Comparison of ENCODE assay signal across 9 cellular contexts in genomic region chr1:151972533-151973270, GRCh38. TPM values are rescaled to one million over a fixed set of nuclear protein-coding genes. Genes with fewer than 3 reads are reported as not detected.
DNase-seq lines count a peak whose midpoint lies in the region; ATAC-seq and TF ChIP-seq lines count a peak whose summit lies in the region.
"Had no signal": no experiment of that assay in that cellular context is flagged by ENCODE, and none has a peak within 500 bp of the region (broad histone marks: within the 10 kb centered on the region; RNA-seq: fewer than 3 reads in every experiment).

No MANE protein-coding gene starts in this region.

- peak; percentile 89 for ATAC-seq in IMR-90 (ENCODE audit: low read depth)
- peak; percentile 50 for ATAC-seq in left ventricle myocardium superior
- ATAC-seq in HG03280 (IDR thresholded peaks at IDR 0.05; ENCODE audit: unreplicated experiment) = no peak

- TF ChIP-seq CTCF in CD14-positive monocyte (IDR thresholded peaks at IDR 0.05) (no peak), IMR-90 (conservative IDR thresholded peaks at IDR 0.05; ENCODE audit: low read depth, low read length) (no peak), lower leg skin (IDR thresholded peaks at IDR 0.05) (no peak)

- H4K5ac ChIP-seq in IMR-90 (ENCODE audit: low read depth, low read length) = no peak overlapping the region

- peak overlapping the region in 1 of 2 donors; percentile 26 for H3K4me3 Mint-ChIP-seq in CD14-positive monocyte
- no peak overlapping the region for H3K4me3 Mint-ChIP-seq in activated T-helper 1 cell treated with anti-CD3 and anti-CD28 coated beads, Interleukin-12 subunit alpha, Interleukin-12 subunit beta, Interleukin-2, Interleukin-4 antibody, amounts not matched to agents 30 ng/mL and 10 ng/mL and 1 ng/mL, durations not matched to agents 14 hours and 24 hours and 36 hours
- H3K4me3 Mint-ChIP-seq: stimulated activated naive CD8-positive, alpha-beta T cell treated with anti-CD3 and anti-CD28 coated beads, Interleukin-15, Interleukin-2, amounts not matched to agents 100 ng/mL and 50 ng/mL, for 24 hours had no signal

- peak; percentile 80 for DNase-seq in CD14-positive monocyte (ENCODE audit: low spot score)
- DNase-seq in IMR-90 = peak; percentile 87
- DNase-seq in activated T-helper 1 cell treated with anti-CD3 and anti-CD28 coated beads, Interleukin-12 subunit alpha, Interleukin-12 subunit beta, Interleukin-2, Interleukin-4 antibody, amounts not matched to agents 30 ng/mL and 10 ng/mL and 1 ng/mL, durations not matched to agents 14 hours and 24 hours and 36 hours (ENCODE audit: low spot score) = peak; percentile 20
- DNase-seq in left ventricle myocardium superior = no peak
- DNase-seq in stromal cell of bone marrow (ENCODE audit: low read depth) = peak; percentile 83
- no peak for DNase-seq in nucleus accumbens (lab: John Stamatoyannopoulos, UW)
- DNase-seq in lower leg skin (ENCODE audit: low spot score in 2 of 2) = no peak

- intact Hi-C loops in CD14-positive monocyte (cut with micrococcal nuclease) = no loop called here
- intact Hi-C loops in IMR-90 (cut with micrococcal nuclease) = no loop called here
- intact Hi-C loops in activated T-helper 1 cell treated with anti-CD3 and anti-CD28 coated beads, Interleukin-12 subunit alpha, Interleukin-12 subunit beta, Interleukin-2, Interleukin-4 antibody, amounts not matched to agents 30 ng/mL and 10 ng/mL and 1 ng/mL, durations not matched to agents 14 hours and 24 hours and 36 hours (cut with micrococcal nuclease) = loop anchor here (1.0 kb wide), 3 partner anchors 12 to 31 kb away; no protein-coding TSS in a partner anchor
- intact Hi-C loops in left ventricle myocardium superior (cut with micrococcal nuclease) = no loop called here
- intact Hi-C loops in lower leg skin (cut with DNase I; ENCODE audit: low total_unique reads) = no loop called here

- no peak overlapping the region for H2BK5ac ChIP-seq in IMR-90 (ENCODE audit: low read depth, low read length, poor library complexity, severe bottlenecking)

- H3K79me1 ChIP-seq in IMR-90 (ENCODE audit: low read depth in 1 of 2, low read length in 2 of 2) = no peaks in the 10 kb centered on the region

- WGBS in IMR-90 (ENCODE audit: extremely low coverage in 2 of 2, insufficient read length in 1 of 2), 2 experiments = 24% methylated on average over 3 of the region's 7 CpGs; no CpG with 5 or more reads in 1 of the 2 experiments
- 8 to 15% methylated on average over 7 of the region's 7 CpGs for WGBS in lower leg skin, 2 donors

- no peak overlapping the region for H2AFZ ChIP-seq in IMR-90 (replicated peaks; ENCODE audit: low read length, poor library complexity)

- H2AK9ac ChIP-seq in IMR-90 (replicated peaks; ENCODE audit: low read depth, low read length, poor library complexity) = no peak overlapping the region

- no peak overlapping the region for H2AK5ac ChIP-seq in IMR-90 (ENCODE audit: low read depth, low read length)

- dilution Hi-C loops in IMR-90 (cut with HindIII; ENCODE audit: low sequenced_read_pairs, unreplicated experiment) = no loop called here

- CTCF ChIA-PET in IMR-90 (lab: Yijun Ruan, JAX) = no interaction called here

- H2BK15ac ChIP-seq in IMR-90 (ENCODE audit: low read depth, low read length) = no peak overlapping the region

- POLR2A ChIA-PET in IMR-90 (lab: Charles Lee; ENCODE audit: unreplicated experiment) = interaction anchor here (0.5 kb wide), 1 partner anchor 10 kb away, joined by 3 read pairs; no protein-coding TSS in a partner anchor

- H3K27me3 ChIP-seq in IMR-90 (ENCODE audit: control insufficient read depth, insufficient read depth, low read length) = no peaks in the 10 kb centered on the region

- H3K9me3 ChIP-seq in IMR-90 (ENCODE audit: control insufficient read depth, insufficient read depth, low read length) = no peaks in the 10 kb centered on the region

- no peak overlapping the region for H4K8ac ChIP-seq in IMR-90 (ENCODE audit: low read depth in 2 of 2, low read length in 2 of 2)

- no peaks in the 10 kb centered on the region; the same call in 1 of the 2 replicates for H3K4me1 ChIP-seq in IMR-90 (ENCODE audit: control insufficient read depth, insufficient read depth, low read length)

- no peak overlapping the region for H3K4ac ChIP-seq in IMR-90 (ENCODE audit: low read depth, low read length)

- no peaks in the 10 kb centered on the region for H3K9me3 Mint-ChIP-seq in CD14-positive monocyte
- no peaks in the 10 kb centered on the region for H3K9me3 Mint-ChIP-seq in activated T-helper 1 cell treated with anti-CD3 and anti-CD28 coated beads, Interleukin-12 subunit alpha, Interleukin-12 subunit beta, Interleukin-2, Interleukin-4 antibody, amounts not matched to agents 30 ng/mL and 10 ng/mL and 1 ng/mL, durations not matched to agents 14 hours and 24 hours and 36 hours
- H3K9me3 Mint-ChIP-seq: stimulated activated naive CD8-positive, alpha-beta T cell treated with anti-CD3 and anti-CD28 coated beads, Interleukin-15, Interleukin-2, amounts not matched to agents 100 ng/mL and 50 ng/mL, for 24 hours had no signal

- H3K4me1 Mint-ChIP-seq in CD14-positive monocyte = peaks cover 33% of the 10 kb centered on the region
- H3K4me1 Mint-ChIP-seq in activated T-helper 1 cell treated with anti-CD3 and anti-CD28 coated beads, Interleukin-12 subunit alpha, Interleukin-12 subunit beta, Interleukin-2, Interleukin-4 antibody, amounts not matched to agents 30 ng/mL and 10 ng/mL and 1 ng/mL, durations not matched to agents 14 hours and 24 hours and 36 hours (ENCODE audit: low read depth) = peaks cover 44% of the 10 kb centered on the region

- H3K36me3 Mint-ChIP-seq in CD14-positive monocyte = peaks cover 4% of the 10 kb centered on the region in 2 donors
- H3K36me3 Mint-ChIP-seq in activated T-helper 1 cell treated with anti-CD3 and anti-CD28 coated beads, Interleukin-12 subunit alpha, Interleukin-12 subunit beta, Interleukin-2, Interleukin-4 antibody, amounts not matched to agents 30 ng/mL and 10 ng/mL and 1 ng/mL, durations not matched to agents 14 hours and 24 hours and 36 hours (ENCODE audit: low read depth) = peaks cover 2% of the 10 kb centered on the region

- no peak overlapping the region for H3K14ac ChIP-seq in IMR-90 (replicated peaks; ENCODE audit: low read depth, low read length)

- no peak overlapping the region for H2BK120ac ChIP-seq in IMR-90 (ENCODE audit: low read depth, low read length)

- in situ Hi-C loops in IMR-90 (cut with MboI; ENCODE audit: low sequenced_read_pairs) = no loop called here

- H3K4me3 ChIP-seq in IMR-90 (ENCODE audit: insufficient read depth, low read depth, low read length) (no peak overlapping the region), lower leg skin (ENCODE audit: low read depth, poor library complexity, severe bottlenecking) (no peak overlapping the region)

- BruUV-seq in IMR-90 (replicated peaks; lab: Mats Ljungman, UMichigan) = no TSS peak

- no peaks in the 10 kb centered on the region for H3K9me1 ChIP-seq in IMR-90 (ENCODE audit: insufficient read depth, low read length)

- H3K9ac ChIP-seq in IMR-90 (ENCODE audit: low read depth, low read length) = no peak overlapping the region

- no peak overlapping the region for H4K91ac ChIP-seq in IMR-90 (ENCODE audit: insufficient read depth, low read depth, low read length)

- H3K36me3 ChIP-seq in IMR-90 (ENCODE audit: control insufficient read depth, insufficient read depth, low read length) = no peaks in the 10 kb centered on the region

- peaks cover 6 to 10% (median 6%) of the 10 kb centered on the region in 3 donors for H3K27me3 Mint-ChIP-seq in CD14-positive monocyte (ENCODE audit: low read depth in 3 of 3)
- H3K27me3 Mint-ChIP-seq in activated T-helper 1 cell treated with anti-CD3 and anti-CD28 coated beads, Interleukin-12 subunit alpha, Interleukin-12 subunit beta, Interleukin-2, Interleukin-4 antibody, amounts not matched to agents 30 ng/mL and 10 ng/mL and 1 ng/mL, durations not matched to agents 14 hours and 24 hours and 36 hours (ENCODE audit: insufficient read depth) = no peaks in the 10 kb centered on the region

- TF ChIP-seq POLR2A in IMR-90 (IDR thresholded peaks at IDR 0.05; ENCODE audit: low read depth, low read length) (no peak), lower leg skin (IDR thresholded peaks at IDR 0.05) (no peak)

- no peak for TF ChIP-seq RAD21 in IMR-90 (IDR thresholded peaks at IDR 0.05; ENCODE audit: low read length)

- H2BK20ac ChIP-seq in IMR-90 (ENCODE audit: low read depth, low read length) = no peak overlapping the region

- H3K4me2 ChIP-seq in IMR-90 (ENCODE audit: low read depth, low read length) = no peak overlapping the region

- H3K27ac Mint-ChIP-seq in CD14-positive monocyte = peak overlapping the region; percentile 42 to 86 (median 53)
- H3K27ac Mint-ChIP-seq in activated T-helper 1 cell treated with anti-CD3 and anti-CD28 coated beads, Interleukin-12 subunit alpha, Interleukin-12 subunit beta, Interleukin-2, Interleukin-4 antibody, amounts not matched to agents 30 ng/mL and 10 ng/mL and 1 ng/mL, durations not matched to agents 14 hours and 24 hours and 36 hours = peak overlapping the region; percentile 20
- H3K27ac Mint-ChIP-seq: stimulated activated naive CD8-positive, alpha-beta T cell treated with anti-CD3 and anti-CD28 coated beads, Interleukin-15, Interleukin-2, amounts not matched to agents 100 ng/mL and 50 ng/mL, for 24 hours had no signal

- peaks cover 5% of the 10 kb centered on the region; the same call in 1 of the 2 replicates for H4K20me1 ChIP-seq in IMR-90 (ENCODE audit: insufficient read depth, low read length)

- no peak overlapping the region for H3K27ac ChIP-seq in IMR-90 (ENCODE audit: insufficient read depth, low read length)

- no peak overlapping the region for H3K56ac ChIP-seq in IMR-90 (ENCODE audit: extremely low read depth, insufficient read depth, low read length)

- no peak overlapping the region; the same call in 1 of the 2 replicates for H3K18ac ChIP-seq in IMR-90 (ENCODE audit: low read depth, low read length)

- no peak overlapping the region for H3K23ac ChIP-seq in IMR-90 (ENCODE audit: low read depth, low read length)

TF ChIP-seq in IMR-90, 13 proteins besides CTCF, POLR2A, EP300 and RAD21 (continues in another document):
- no peak for TF ChIP-seq MXI1 (IDR thresholded peaks at IDR 0.05; ENCODE audit: borderline replicate concordance, low read depth, low read length)
- no peak for TF ChIP-seq SMC3 (IDR thresholded peaks at IDR 0.05; ENCODE audit: low read depth, low read length)
- TF ChIP-seq MAFK (IDR thresholded peaks at IDR 0.05; ENCODE audit: low read depth, low read length) = peak; percentile 78
- peak; percentile 41; the same call in 1 of the 2 replicates for TF ChIP-seq MAZ (IDR thresholded peaks at IDR 0.05; ENCODE audit: borderline replicate concordance, low read depth, low read length)

RNA-seq across cellular contexts. Expression of gene S100A10, which starts 21.0 kb away (rescaled TPM):
- polyA plus RNA-seq in CD14-positive monocyte (1,000 to 10,000 TPM; 2,129 to 2,138 TPM), IMR-90 (2012; rRNA removed) (223 and 277 TPM in 2 replicates)
- total RNA-seq in IMR-90 (2012; rRNA removed) (77.2 and 86.0 TPM in 2 replicates), left ventricle myocardium superior (201 TPM), lower leg skin (100 to 1,000 TPM in 2 of 4 donors, 10 to 100 TPM in 2; 74.8 to 153 (median 102) TPM)
- polyA plus RNA-seq in IMR-90 (2012; cell fraction: cytosol; rRNA removed) = 119 and 149 TPM in 2 replicates
- polyA plus RNA-seq in IMR-90 (2012; cell fraction: nucleus; rRNA removed; ENCODE audit: low replicate concordance) = 18.1 and 82.0 TPM in 2 replicates
- 105 and 106 TPM in 2 replicates for total RNA-seq in activated T-helper 1 cell treated with anti-CD3 and anti-CD28 coated beads, Interleukin-12 subunit alpha, Interleukin-12 subunit beta, Interleukin-2, Interleukin-4 antibody, amounts not matched to agents 30 ng/mL and 10 ng/mL and 1 ng/mL, durations not matched to agents 14 hours and 24 hours and 36 hours

Comparison
In these comparisons a context has a peak if more than half of its experiments do, and no peak if none do; other contexts are left out.
1. DNase-seq: peak in CD14-positive monocyte (single experiment), IMR-90 (single experiment), activated T-helper 1 cell treated with anti-CD3 and anti-CD28 coated beads, Interleukin-12 subunit alpha, Interleukin-12 subunit beta, Interleukin-2, Interleukin-4 antibody, amounts not matched to agents 30 ng/mL and 10 ng/mL and 1 ng/mL, durations not matched to agents 14 hours and 24 hours and 36 hours (single experiment) and stromal cell of bone marrow (single experiment); none in left ventricle myocardium superior (single experiment), nucleus accumbens (0 of 56) and lower leg skin (0 of 2).